8 cellular contexts compared by ENCODE assay signal in the genomic region with DNA sequence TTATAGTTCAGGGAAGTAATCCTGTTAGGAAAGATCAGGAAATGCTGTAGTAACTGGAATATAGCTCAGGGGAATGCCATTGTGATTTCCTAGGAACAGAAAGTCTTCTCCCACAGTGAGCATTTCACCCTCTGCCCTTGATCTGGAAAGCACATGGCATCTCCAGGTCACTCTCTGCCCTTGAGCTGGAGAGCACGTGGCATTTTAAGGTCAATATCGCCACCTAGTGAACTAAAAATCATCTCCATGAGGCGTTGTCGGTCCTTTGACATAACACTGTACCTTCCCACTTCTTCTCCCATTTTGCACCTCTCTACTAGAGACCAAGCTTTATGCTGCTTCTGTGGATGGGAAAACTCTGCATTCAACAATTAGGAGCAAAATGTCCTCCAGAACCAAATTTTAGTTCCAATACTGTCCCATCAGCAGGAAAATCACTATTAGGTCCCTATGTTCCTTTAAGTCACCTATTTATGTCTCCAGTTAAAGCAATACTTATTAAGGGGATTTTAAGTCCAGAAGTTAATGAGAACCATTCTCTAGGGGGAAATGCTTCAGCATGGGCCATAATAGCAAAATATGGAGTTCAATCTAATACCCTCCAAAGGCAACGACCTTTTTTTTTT. TPM values are rescaled to one million over a fixed set of nuclear protein-coding genes. Genes with fewer than 3 reads are reported as not detected.
DNase-seq lines count a peak whose midpoint lies in the region; ATAC-seq, FAIRE-seq and TF ChIP-seq lines count a peak whose summit lies in the region.

No MANE protein-coding gene starts in this region.

- H3K27ac ChIP-seq in A673 (ENCODE audit: low read depth, low read length, poor library complexity, severe bottlenecking) = no peak overlapping the region

- no peaks in the 10 kb centered on the region for H3K4me1 ChIP-seq in A673 (ENCODE audit: insufficient read depth, low read length, poor library complexity, severe bottlenecking)

- CTCF ChIA-PET in A673 (lab: Charles Lee) = interaction anchor here (1.0 to 1.6 kb wide), 4 partner anchors 100 to 157 kb away, joined by 3 to 10 read pairs (median 4); partner anchors contain the start of gene TFDP2

- BruUV-seq in A673 (replicated peaks; lab: Mats Ljungman, UMichigan) = no TSS peak

- intact Hi-C loops in A673 (cut with micrococcal nuclease; ENCODE audit: unreplicated experiment) = loop anchor here (1.0 to 10.0 kb wide), 4 partner anchors 99 to 545 kb away; partner anchors contain the start of gene RNF7

- in situ Hi-C loops in T47D (cut with HindIII; ENCODE audit: low pct_unique_long_range_greater_than_20kb, low sequenced_read_pairs) = no loop called here

- no peak overlapping the region for H3K4me3 ChIP-seq in A673 (ENCODE audit: low read depth, low read length, poor library complexity, severe bottlenecking)

- H3K27me3 ChIP-seq in A673 (replicated peaks; ENCODE audit: insufficient read depth, low read depth, low read length, poor library complexity) = no peaks in the 10 kb centered on the region

- no peaks in the 10 kb centered on the region for H3K9me3 ChIP-seq in A673 (ENCODE audit: low read depth, low read length, poor library complexity, severe bottlenecking)

- TF ChIP-seq CTCF in A673 (conservative IDR thresholded peaks at IDR 0.05; ENCODE audit: low read depth, low read length) = peak; percentile 73

- peak; percentile 73 for ATAC-seq in HG02943 (IDR thresholded peaks at IDR 0.05; ENCODE audit: low read depth, unreplicated experiment)

- no peaks in the 10 kb centered on the region for H3K36me3 ChIP-seq in A673 (ENCODE audit: insufficient read depth, low read length, poor library complexity, severe bottlenecking)

- FAIRE-seq in GM12891 (lab: Jason Lieb, UNC) = peak; percentile 95

- no peak for TF ChIP-seq POLR2A in GM12891 (IDR thresholded peaks at IDR 0.05; ENCODE audit: low read depth, low read length)

- POLR2A ChIA-PET in A673 (lab: Charles Lee; ENCODE audit: low non-redundant PET) = no interaction called here

- DNase-seq in A673 (ENCODE audit: low spot score) (peak; percentile 85), GM12891 (ENCODE audit: insufficient read length, low spot score) (peak; percentile 45), NCI-H1694 treated with DMSO at 0.1 percent for 48 hours (lab: John Stamatoyannopoulos, UW) (peak; percentile 86), SKM-1 (lab: John Stamatoyannopoulos, UW; ENCODE audit: unreplicated experiment) (peak; percentile 85), T47D (ENCODE audit: low read depth in 1 of 2, low spot score in 1 of 2) (peak; percentile 66 to 87), islet precursor cell (peak; percentile 61)
- DNase-seq in stimulated activated CD4-positive, alpha-beta T cell treated with anti-CD3 and anti-CD28 coated beads, Interleukin-2, amount 100 ng/mL, for 48 hours = peak; percentile 18 to 31

TF ChIP-seq in GM12891, 5 proteins besides CTCF, POLR2A, EP300 and RAD21:
- TF ChIP-seq TAF1 (IDR thresholded peaks at IDR 0.05; ENCODE audit: low read depth, low read length) (no peak), POU2F2 (IDR thresholded peaks at IDR 0.05; ENCODE audit: low read depth, low read length) (no peak), POLR2AphosphoS5 (IDR thresholded peaks at IDR 0.05; ENCODE audit: low read depth, low read length) (no peak), PAX5 (IDR thresholded peaks at IDR 0.05; ENCODE audit: insufficient read depth, low read length, severe bottlenecking) (no peak), SPI1 (IDR thresholded peaks at IDR 0.05; ENCODE audit: low read depth, low read length) (no peak)
TF ChIP-seq in GM12891: peak in this region for 0.

RNA-seq across cellular contexts. Expression of gene GK5, which starts 54.7 kb away (rescaled TPM):
- 19.2 and 20.5 TPM in 2 replicates for total RNA-seq in A673 (2021)
- 4.5 TPM for polyA plus RNA-seq in GM12891 (2012; ENCODE audit: low read depth, missing spikeins)

Comparison
In these comparisons a context has a peak if more than half of its experiments do, and no peak if none do; other contexts are left out.
1. DNase-seq: peak in every context shown above with its lines; median percentile 86 in NCI-H1694 treated with DMSO at 0.1 percent for 48 hours; 85 in A673; 85 in SKM-1; 76 in T47D; 61 in islet precursor cell; 45 in GM12891; 24 in stimulated activated CD4-positive, alpha-beta T cell treated with anti-CD3 and anti-CD28 coated beads, Interleukin-2, amount 100 ng/mL, for 48 hours.